In genomic region chr9:127398715-127399400, GRCh38 we compare ENCODE assay signal across 11 cellular contexts. TPM values are rescaled to one million over a fixed set of nuclear protein-coding genes. Genes with fewer than 3 reads are reported as not detected.
DNase-seq lines count a peak whose midpoint lies in the region; ATAC-seq and TF ChIP-seq lines count a peak whose summit lies in the region.
"Had no signal": no experiment of that assay in that cellular context is flagged by ENCODE, and none has a peak within 500 bp of the region (broad histone marks: within the 10 kb centered on the region; RNA-seq: fewer than 3 reads in every experiment).

No MANE protein-coding gene starts in this region.

- H4K20me1 ChIP-seq in H9 (ENCODE audit: control insufficient read depth, insufficient read depth, insufficient read length): no peaks in the 10 kb centered on the region

- WGBS in H9 (ENCODE audit: extremely low coverage, insufficient read length, low lambda C conversion rate): no CpG with 5 or more reads among the region's 13 CpGs

- H4K8ac ChIP-seq in H9 (replicated peaks; ENCODE audit: insufficient read length, low read depth, low read length): no peak overlapping the region

- no peaks in the 10 kb centered on the region for H3K79me1 ChIP-seq in H9 (ENCODE audit: insufficient read depth, low read depth, low read length, poor library complexity, severe bottlenecking)

- H3K36me3 Mint-ChIP-seq in H9 (ENCODE audit: insufficient read depth in 1 of 3, low read depth in 3 of 3) (peaks cover 1 to 14% (median 7%) of the 10 kb centered on the region in 3 experiments; a peak in 5 of 7 replicates), T-cell (no peaks in the 10 kb centered on the region), glutamatergic neuron (ENCODE audit: unreplicated experiment) (no peaks in the 10 kb centered on the region), T-helper 17 cell (ENCODE audit: low read depth) (no peaks in the 10 kb centered on the region)

- ATAC-seq in T-cell (replicated peaks in 1 of 4) (no peak), T-helper 17 cell (no peak)

- H3K23ac ChIP-seq in H9 (ENCODE audit: insufficient read length, low read depth, low read length): no peak overlapping the region

- POLR2A ChIA-PET in T-cell (lab: Charles Lee): interaction anchor here in 1 of 2 donors (1.3 kb wide), 1 partner anchor 51 kb away, joined by 4 read pairs; no protein-coding TSS in a partner anchor

- H2BK5ac ChIP-seq in H9 (ENCODE audit: insufficient read length, low read length): no peak overlapping the region

- no peak for DNase-seq in H9
- no peak for DNase-seq in T-cell
- DNase-seq in glutamatergic neuron: no peak
- DNase-seq in NCI-H526 treated with DMSO at 0.1 percent for 48 hours (lab: John Stamatoyannopoulos, UW): no peak
- DNase-seq in D341Med (ENCODE audit: low spot score): no peak
- no peak for DNase-seq in T-helper 17 cell
- DNase-seq in NCI-H2196 treated with DMSO at 0.1 percent for 48 hours (lab: John Stamatoyannopoulos, UW; ENCODE audit: unreplicated experiment): no peak
- DNase-seq: cerebellar nuclear complex, NCI-H2227 treated with DMSO at 0.1 percent for 48 hours had no signal

- H2BK15ac ChIP-seq in H9 (ENCODE audit: low read depth, low read length): no peak overlapping the region

- no peak for TF ChIP-seq CTCF in H9 (conservative IDR thresholded peaks at IDR 0.05)
- no peak for TF ChIP-seq CTCF in glutamatergic neuron (IDR thresholded peaks at IDR 0.05; ENCODE audit: partially characterized antibody, unreplicated experiment)

- H3K4me3 ChIP-seq in rectal smooth muscle tissue (ENCODE audit: low read length): peak overlapping the region; percentile 76

- no peak overlapping the region for H2BK20ac ChIP-seq in H9 (ENCODE audit: low read depth, low read length, poor library complexity, severe bottlenecking)

- H3K4me1 Mint-ChIP-seq in H9: peaks cover 10 to 14% of the 10 kb centered on the region in 2 experiments
- H3K4me1 Mint-ChIP-seq in T-cell: peaks cover 5 to 17% (median 17%) of the 10 kb centered on the region in 3 donors
- H3K4me1 Mint-ChIP-seq in glutamatergic neuron (ENCODE audit: low read depth, unreplicated experiment): peaks cover 2% of the 10 kb centered on the region
- H3K4me1 Mint-ChIP-seq in T-helper 17 cell: peaks cover 14% of the 10 kb centered on the region

- no peak overlapping the region for H3K9ac ChIP-seq in H9 (ENCODE audit: extremely low read depth, insufficient read length, low read length)
- peak overlapping the region; percentile 3 for H3K9ac ChIP-seq in rectal smooth muscle tissue (ENCODE audit: low read length)

- CTCF ChIA-PET in T-cell (lab: Charles Lee): no interaction called here

- H2BK120ac ChIP-seq in H9 (ENCODE audit: low read depth, low read length, poor library complexity, severe bottlenecking): no peak overlapping the region

- H3K79me2 ChIP-seq in H9 (ENCODE audit: insufficient read depth, low read length): no peaks in the 10 kb centered on the region

- H3K27me3 Mint-ChIP-seq in H9 (ENCODE audit: low read depth) (peaks cover 11% of the 10 kb centered on the region), T-cell (peaks cover 53 to 68% of the 10 kb centered on the region in 2 donors), glutamatergic neuron (ENCODE audit: unreplicated experiment) (peaks cover 6% of the 10 kb centered on the region), T-helper 17 cell (peaks cover 42% of the 10 kb centered on the region)

- H3K18ac ChIP-seq in H9 (ENCODE audit: insufficient read length, low read depth, low read length): no peak overlapping the region

- H3K56ac ChIP-seq in H9 (ENCODE audit: insufficient read length, low read depth, low read length): no peak overlapping the region

- H3T11ph ChIP-seq in H9 (ENCODE audit: low read length): no peak overlapping the region

- no peak overlapping the region for H3K14ac ChIP-seq in H9 (ENCODE audit: insufficient read depth, low read length)

- H2AFZ ChIP-seq in H9 (ENCODE audit: low read length): no peak overlapping the region

- no peak overlapping the region for H2AK5ac ChIP-seq in H9 (ENCODE audit: insufficient read length, low read length)

- H3K4me3 Mint-ChIP-seq in H9 (peak overlapping the region; percentile 68 to 87), T-cell (peak overlapping the region; percentile 57 to 79 (median 76)), glutamatergic neuron (ENCODE audit: unreplicated experiment) (peak overlapping the region; percentile 88), T-helper 17 cell (no peak overlapping the region)

- peak overlapping the region; percentile 64 for H3K4me2 ChIP-seq in H9 (ENCODE audit: insufficient read depth, insufficient read length, low read length)

- H3K4me1 ChIP-seq in H9 (ENCODE audit: insufficient read depth, low read length) (no peaks in the 10 kb centered on the region), rectal smooth muscle tissue (ENCODE audit: control insufficient read depth, insufficient read depth, low read length) (peaks cover 6% of the 10 kb centered on the region)

- no peak overlapping the region for H2BK12ac ChIP-seq in H9 (ENCODE audit: insufficient read length, low read depth, low read length)

- H3K36me3 ChIP-seq in rectal smooth muscle tissue (ENCODE audit: control insufficient read depth, insufficient read depth, low read length): peaks cover 3% of the 10 kb centered on the region

- H3K27ac ChIP-seq in H9 (ENCODE audit: insufficient read length, low read depth, low read length): no peak overlapping the region
- H3K27ac ChIP-seq in rectal smooth muscle tissue (ENCODE audit: low read depth, low read length): peak overlapping the region; percentile 88
- H3K27ac ChIP-seq: suprapubic skin had no signal

- H3K9me3 ChIP-seq in H9 (ENCODE audit: control insufficient read depth, low read depth, low read length) (no peaks in the 10 kb centered on the region), T-helper 17 cell (ENCODE audit: control insufficient read depth, low read length, poor library complexity, severe bottlenecking) (no peaks in the 10 kb centered on the region)
- H3K9me3 ChIP-seq: suprapubic skin had no signal

- H3K27me3 ChIP-seq in H9 (ENCODE audit: insufficient read depth, low read length) (no peaks in the 10 kb centered on the region), rectal smooth muscle tissue (ENCODE audit: control insufficient read depth, insufficient read depth, low read length) (no peaks in the 10 kb centered on the region)
- H3K27me3 ChIP-seq: suprapubic skin had no signal

- H3K9me3 Mint-ChIP-seq in H9 (no peaks in the 10 kb centered on the region), T-cell (no peaks in the 10 kb centered on the region), glutamatergic neuron (ENCODE audit: unreplicated experiment) (peaks cover 2% of the 10 kb centered on the region)

- H3K27ac Mint-ChIP-seq in H9 (no peak overlapping the region; a peak in 1 of 7 replicates), T-cell (no peak overlapping the region), glutamatergic neuron (ENCODE audit: unreplicated experiment) (no peak overlapping the region), T-helper 17 cell (no peak overlapping the region)

- no peak overlapping the region for H4K91ac ChIP-seq in H9 (ENCODE audit: insufficient read length, low read depth, low read length)

- no peak overlapping the region for H3K4ac ChIP-seq in H9 (ENCODE audit: low read depth, low read length)

- H3K23me2 ChIP-seq in H9 (ENCODE audit: insufficient read length, low read depth, low read length, poor library complexity, severe bottlenecking): peaks cover 11% of the 10 kb centered on the region

- H4K5ac ChIP-seq in H9 (ENCODE audit: insufficient read length, low read depth, low read length): no peak overlapping the region

RNA-seq across cellular contexts. Expression of gene SLC2A8, which starts 1.9 kb away (rescaled TPM):
- 38.3 and 38.4 TPM in 2 replicates for total RNA-seq in H9 (2021)
- total RNA-seq in T-cell: 1 to 10 TPM; 1.4 to 6.2 (median 2.6) TPM
- total RNA-seq in glutamatergic neuron (ENCODE audit: unreplicated experiment): 30.6 TPM
- total RNA-seq in T-helper 17 cell: 1 to 10 TPM; 3.0 to 4.3 TPM

RNA-seq across cellular contexts. Expression of gene ZNF79, which starts 25.3 kb away (rescaled TPM):
- total RNA-seq in H9 (2021): 11.5 TPM in 2 replicates
- total RNA-seq in T-cell: 10 to 100 TPM in 3 of 5 donors, 1 to 10 TPM in 2; 7.2 to 20.2 (median 17.3) TPM
- 10.0 TPM for total RNA-seq in glutamatergic neuron (ENCODE audit: unreplicated experiment)
- total RNA-seq in T-helper 17 cell: 1 to 10 TPM; 7.9 to 8.4 TPM

RNA-seq across cellular contexts. Expression of gene RPL12, which starts 52.3 kb away (rescaled TPM):
- total RNA-seq in H9 (2021): 1,710 and 1,711 TPM in 2 replicates
- 1,000 to 10,000 TPM; 1,494 to 1,979 (median 1,776) TPM for total RNA-seq in T-cell
- total RNA-seq in glutamatergic neuron (ENCODE audit: unreplicated experiment): 475 TPM
- 1,000 to 10,000 TPM; 1,506 to 1,597 TPM for total RNA-seq in T-helper 17 cell

RNA-seq across cellular contexts. Expression of gene LRSAM1, which starts 52.5 kb away (rescaled TPM):
- total RNA-seq in H9 (2021): 15.0 and 16.2 TPM in 2 replicates
- 10 to 100 TPM; 17.9 to 30.3 (median 25.1) TPM for total RNA-seq in T-cell
- total RNA-seq in glutamatergic neuron (ENCODE audit: unreplicated experiment): 38.0 TPM
- total RNA-seq in T-helper 17 cell: 10 to 100 TPM; 19.6 to 22.2 TPM
